16 cellular contexts compared by ENCODE assay signal in genomic region chr11:44917741-44918140, GRCh38. TPM values are rescaled to one million over a fixed set of nuclear protein-coding genes. Genes with fewer than 3 reads are reported as not detected.
DNase-seq lines count a peak whose midpoint lies in the region; ATAC-seq and TF ChIP-seq lines count a peak whose summit lies in the region.
"Had no signal": no experiment of that assay in that cellular context is flagged by ENCODE, and none has a peak within 500 bp of the region (broad histone marks: within the 10 kb centered on the region; RNA-seq: fewer than 3 reads in every experiment).

No MANE protein-coding gene starts in this region.

- H3K9me3 Mint-ChIP-seq in neural progenitor cell, result no peaks in the 10 kb centered on the region
- peaks cover 0 to 2% (median 0%) of the 10 kb centered on the region in 7 donors for H3K9me3 Mint-ChIP-seq in CD14-positive monocyte
- H3K9me3 Mint-ChIP-seq: CD4-positive, alpha-beta memory T cell had no signal

- no peaks in the 10 kb centered on the region for H3K27me3 ChIP-seq in BLaER1
- H3K27me3 ChIP-seq in BLaER1 treated with 17β-estradiol and CSF1 and Interleukin-3, amounts not matched to agents 10 nM and 100 nM, result no peaks in the 10 kb centered on the region
- no peaks in the 10 kb centered on the region for H3K27me3 ChIP-seq in neural progenitor cell

- H3K4me3 Mint-ChIP-seq in neural progenitor cell (no peak overlapping the region), CD14-positive monocyte (no peak overlapping the region)

- H3K4me1 ChIP-seq in BLaER1 (peaks cover 61% of the 10 kb centered on the region), neural progenitor cell (peaks cover 8% of the 10 kb centered on the region)
- peaks cover 41 to 61% (median 49%) of the 10 kb centered on the region in 10 experiments for H3K4me1 ChIP-seq in BLaER1 treated with 17β-estradiol and CSF1 and Interleukin-3, amounts not matched to agents 10 nM and 100 nM

- H3F3A ChIP-seq in neural progenitor cell (ENCODE audit: low read depth), result no peaks in the 10 kb centered on the region

- H3K4me1 Mint-ChIP-seq in neural progenitor cell, result peaks cover 14% of the 10 kb centered on the region
- H3K4me1 Mint-ChIP-seq in CD14-positive monocyte, result peaks cover 20% of the 10 kb centered on the region
- H3K4me1 Mint-ChIP-seq: CD4-positive, alpha-beta memory T cell had no signal

- peak overlapping the region; percentile 41 for H3K27ac Mint-ChIP-seq in neural progenitor cell
- H3K27ac Mint-ChIP-seq in CD14-positive monocyte, result no peak overlapping the region

- no peaks in the 10 kb centered on the region for H3K9me3 ChIP-seq in BLaER1
- H3K9me3 ChIP-seq in BLaER1 treated with 17β-estradiol and CSF1 and Interleukin-3, amounts not matched to agents 10 nM and 100 nM (replicated peaks in 1 of 11), result no peaks in the 10 kb centered on the region
- H3K9me3 ChIP-seq in neural progenitor cell (ENCODE audit: low read depth), result no peaks in the 10 kb centered on the region

- DNase-seq in cerebellar cortex (ENCODE audit: low spot score) (peak; percentile 88), neural progenitor cell (ENCODE audit: low spot score) (no peak), CD14-positive monocyte (ENCODE audit: low spot score) (no peak), NCI-H345 (lab: John Stamatoyannopoulos, UW) (no peak), posterior cingulate gyrus (no peak)
- DNase-seq: Calu3; CD4-positive, alpha-beta memory T cell; COR-L47; DMS53; DMS79 treated with DMSO at 0.1 percent for 48 hours; GM23248; H7; HCEC 1CT had no signal

- H2AFZ ChIP-seq in neural progenitor cell (replicated peaks), result no peak overlapping the region
- H2AFZ ChIP-seq: GM23248 had no signal

- ATAC-seq in GM19455 (IDR thresholded peaks at IDR 0.05; ENCODE audit: unreplicated experiment), result no peak

- no peaks in the 10 kb centered on the region for H3K36me3 ChIP-seq in BLaER1
- no peaks in the 10 kb centered on the region for H3K36me3 ChIP-seq in BLaER1 treated with 17β-estradiol and CSF1 and Interleukin-3, amounts not matched to agents 10 nM and 100 nM
- H3K36me3 ChIP-seq in neural progenitor cell, result no peaks in the 10 kb centered on the region

- H3K4me3 ChIP-seq in BLaER1 (no peak overlapping the region), neural progenitor cell (no peak overlapping the region)
- no peak overlapping the region for H3K4me3 ChIP-seq in BLaER1 treated with 17β-estradiol and CSF1 and Interleukin-3, amounts not matched to agents 10 nM and 100 nM
- H3K4me3 ChIP-seq: GM23248 had no signal

- no peaks in the 10 kb centered on the region for H3K79me2 ChIP-seq in neural progenitor cell (ENCODE audit: low read depth)

- H3K36me3 Mint-ChIP-seq in neural progenitor cell, result peaks cover 21% of the 10 kb centered on the region
- H3K36me3 Mint-ChIP-seq in CD14-positive monocyte, result no peaks in the 10 kb centered on the region

- no peak for TF ChIP-seq CTCF in neural progenitor cell (IDR thresholded peaks at IDR 0.05)
- TF ChIP-seq CTCF in CD14-positive monocyte (IDR thresholded peaks at IDR 0.05), result no peak

- H3K27me3 Mint-ChIP-seq in neural progenitor cell (ENCODE audit: insufficient read depth, low read depth) (peaks cover 5% of the 10 kb centered on the region), CD14-positive monocyte (ENCODE audit: low read depth in 3 of 3) (peaks cover 9 to 26% (median 24%) of the 10 kb centered on the region in 3 donors)
- H3K27me3 Mint-ChIP-seq: CD4-positive, alpha-beta memory T cell had no signal

- H4K20me1 ChIP-seq in BLaER1 (peaks cover 16% of the 10 kb centered on the region; the same call in 1 of the 2 replicates), neural progenitor cell (ENCODE audit: low read depth) (no peaks in the 10 kb centered on the region)
- H4K20me1 ChIP-seq in BLaER1 treated with 17β-estradiol and CSF1 and Interleukin-3, amounts not matched to agents 10 nM and 100 nM, result peaks cover 0 to 49% (median 21%) of the 10 kb centered on the region in 11 experiments; a peak in 11 of 22 replicates

- H3K9ac ChIP-seq in BLaER1 (no peak overlapping the region), neural progenitor cell (no peak overlapping the region)
- no peak overlapping the region for H3K9ac ChIP-seq in BLaER1 treated with 17β-estradiol and CSF1 and Interleukin-3, amounts not matched to agents 10 nM and 100 nM
- H3K9ac ChIP-seq: GM23248 had no signal

- H3K27ac ChIP-seq in BLaER1, result no peak overlapping the region
- H3K27ac ChIP-seq in BLaER1 treated with 17β-estradiol and CSF1 and Interleukin-3, amounts not matched to agents 10 nM and 100 nM, result 0 out of 22 replicates have a peak overlapping the region, but pooled peaks of 1 of the 11 experiments have one; percentile 58
- H3K27ac ChIP-seq in neural progenitor cell, result no peak overlapping the region
- H3K27ac ChIP-seq: GM23248 had no signal

- H3K4me2 ChIP-seq in BLaER1 (peak overlapping the region; percentile 16; the same call in 1 of the 2 replicates), neural progenitor cell (no peak overlapping the region)
- peak overlapping the region in 7 of 11 experiments; percentile 70 to 87 (median 80); a peak in 12 of 22 replicates for H3K4me2 ChIP-seq in BLaER1 treated with 17β-estradiol and CSF1 and Interleukin-3, amounts not matched to agents 10 nM and 100 nM

- intact Hi-C loops in CD14-positive monocyte (cut with micrococcal nuclease), result loop anchor here in 1 of 2 donors (10.0 kb wide), 2 partner anchors 353 to 633 kb away; partner anchors contain the start of gene CD82
- intact Hi-C loops in posterior cingulate gyrus (cut with DNase I), result no loop called here

RNA-seq across cellular contexts. Expression of gene TP53I11, which starts 32.9 kb away (rescaled TPM):
- total RNA-seq in neural progenitor cell (ENCODE audit: low replicate concordance), result 23.1 and 91.9 TPM in 2 replicates
- 10 to 100 TPM; 11.3 to 13.2 TPM for polyA plus RNA-seq in CD14-positive monocyte
